Comparison of ENCODE assay signal across 12 cellular contexts in the genomic region with DNA sequence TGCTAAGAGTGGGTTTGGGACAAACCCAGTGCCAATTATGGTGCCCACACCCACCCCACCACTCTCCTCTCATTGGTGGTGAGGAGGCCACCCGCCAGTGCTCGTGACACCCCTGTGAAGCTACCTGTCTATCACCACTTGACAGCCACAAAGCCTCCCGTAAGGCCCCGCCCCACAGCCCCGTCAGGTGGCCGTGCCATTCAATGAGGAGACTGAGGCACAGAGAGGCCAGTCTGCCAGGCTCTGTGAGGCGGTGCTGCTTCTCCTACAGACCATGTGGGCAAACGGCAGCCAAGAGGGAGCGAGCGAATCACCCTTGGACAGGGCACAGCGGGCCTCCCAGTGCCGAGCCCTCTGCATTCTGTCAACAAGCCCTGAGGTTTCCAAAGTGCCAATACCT. TPM values are rescaled to one million over a fixed set of nuclear protein-coding genes. Genes with fewer than 3 reads are reported as not detected.
A peak's percentile ranks its signal among the peaks of the same experiment; 100 is the strongest.
DNase-seq lines count a peak whose midpoint lies in the region; ATAC-seq and TF ChIP-seq lines count a peak whose summit lies in the region.
"Had no signal": no experiment of that assay in that cellular context is flagged by ENCODE, and none has a peak within 500 bp of the region (broad histone marks: within the 10 kb centered on the region; RNA-seq: fewer than 3 reads in every experiment).

No MANE protein-coding gene starts in this region.

- H3K4me1 Mint-ChIP-seq in natural killer cell treated with Interleukin-12 subunit alpha and Interleukin-12 subunit beta and Interleukin-15 and Interleukin-18, amount 100 ng/mL, for 72 hours (ENCODE audit: low read depth in 2 of 2), result peaks cover 32 to 43% of the 10 kb centered on the region in 2 donors
- H3K4me1 Mint-ChIP-seq in natural killer cell (peaks cover 28 to 63% of the 10 kb centered on the region in 2 donors), chondrocyte (ENCODE audit: low read depth) (peaks cover 88% of the 10 kb centered on the region)

- H3K4me3 Mint-ChIP-seq in natural killer cell treated with Interleukin-12 subunit alpha and Interleukin-12 subunit beta and Interleukin-15 and Interleukin-18, amount 100 ng/mL, for 72 hours, result no peak overlapping the region
- H3K4me3 Mint-ChIP-seq in natural killer cell (no peak overlapping the region), chondrocyte (ENCODE audit: unreplicated experiment) (no peak overlapping the region)
- H3K4me3 Mint-ChIP-seq: activated naive CD4-positive, alpha-beta T cell treated with anti-CD3 and anti-CD28 coated beads, Interleukin-2, amount 50 U/mL, for 24 hours had no signal

- ATAC-seq in natural killer cell treated with Interleukin-12 subunit alpha and Interleukin-12 subunit beta and Interleukin-15 and Interleukin-18, amount 100 ng/mL, for 72 hours, result no peak
- ATAC-seq in natural killer cell, result no peak
- ATAC-seq: upper lobe of right lung had no signal

- H3K36me3 ChIP-seq in mucosa of stomach (ENCODE audit: control insufficient read depth, insufficient read depth, low read length) (no peaks in the 10 kb centered on the region), vagina (no peaks in the 10 kb centered on the region), SJCRH30 (no peaks in the 10 kb centered on the region)
- H3K36me3 ChIP-seq: upper lobe of right lung had no signal

- peak overlapping the region; percentile 34 for H3K9ac ChIP-seq in mucosa of stomach (ENCODE audit: low read length)

- TF ChIP-seq POLR2A in vagina (IDR thresholded peaks at IDR 0.05), result no peak

- H3K27ac Mint-ChIP-seq in natural killer cell treated with Interleukin-12 subunit alpha and Interleukin-12 subunit beta and Interleukin-15 and Interleukin-18, amount 100 ng/mL, for 72 hours, result peak overlapping the region in 1 of 2 donors; percentile 86
- H3K27ac Mint-ChIP-seq in natural killer cell (no peak overlapping the region), chondrocyte (ENCODE audit: unreplicated experiment) (peak overlapping the region; percentile 77)
- H3K27ac Mint-ChIP-seq: activated naive CD4-positive, alpha-beta T cell treated with anti-CD3 and anti-CD28 coated beads, Interleukin-2, amount 50 U/mL, for 24 hours had no signal

- H3K27me3 ChIP-seq in mucosa of stomach (ENCODE audit: control insufficient read depth, insufficient read depth, low read length) (peaks cover 15% of the 10 kb centered on the region), vagina (no peaks in the 10 kb centered on the region), SJCRH30 (no peaks in the 10 kb centered on the region)
- H3K27me3 ChIP-seq: upper lobe of right lung had no signal

- peak overlapping the region; percentile 15 for H3K27ac ChIP-seq in vagina
- no peak overlapping the region for H3K27ac ChIP-seq in SJCRH30
- H3K27ac ChIP-seq: upper lobe of right lung had no signal

- H3K4me1 ChIP-seq in mucosa of stomach (ENCODE audit: control insufficient read depth, insufficient read depth, low read length), result peaks cover 37% of the 10 kb centered on the region
- peaks cover 53% of the 10 kb centered on the region for H3K4me1 ChIP-seq in vagina
- H3K4me1 ChIP-seq in SJCRH30, result peaks cover 64% of the 10 kb centered on the region

- no peaks in the 10 kb centered on the region for H3K27me3 Mint-ChIP-seq in natural killer cell treated with Interleukin-12 subunit alpha and Interleukin-12 subunit beta and Interleukin-15 and Interleukin-18, amount 100 ng/mL, for 72 hours
- no peaks in the 10 kb centered on the region for H3K27me3 Mint-ChIP-seq in natural killer cell (ENCODE audit: low read depth in 2 of 2)
- no peaks in the 10 kb centered on the region for H3K27me3 Mint-ChIP-seq in chondrocyte (ENCODE audit: low read depth)
- H3K27me3 Mint-ChIP-seq: activated naive CD4-positive, alpha-beta T cell treated with anti-CD3 and anti-CD28 coated beads, Interleukin-2, amount 50 U/mL, for 24 hours had no signal

- no peaks in the 10 kb centered on the region for H3K9me3 ChIP-seq in mucosa of stomach (ENCODE audit: control insufficient read depth, low read length)
- no peaks in the 10 kb centered on the region for H3K9me3 ChIP-seq in vagina
- H3K9me3 ChIP-seq in SJCRH30 (replicated peaks), result no peaks in the 10 kb centered on the region
- H3K9me3 ChIP-seq: upper lobe of right lung had no signal

- H3K4me3 ChIP-seq in mucosa of stomach (ENCODE audit: low read length), result no peak overlapping the region
- peak overlapping the region; percentile 12 to 20 for H3K4me3 ChIP-seq in vagina
- H3K4me3 ChIP-seq in SJCRH30, result no peak overlapping the region
- H3K4me3 ChIP-seq: upper lobe of right lung had no signal

- TF ChIP-seq CTCF in natural killer cell (IDR thresholded peaks at IDR 0.05), result no peak
- no peak for TF ChIP-seq CTCF in chondrocyte (IDR thresholded peaks at IDR 0.05)
- no peak for TF ChIP-seq CTCF in vagina (IDR thresholded peaks at IDR 0.05)

- intact Hi-C loops in natural killer cell (cut with micrococcal nuclease), result no loop called here
- intact Hi-C loops in vagina (cut with DNase I), result no loop called here

- peak; percentile 39 for DNase-seq in natural killer cell treated with Interleukin-12 subunit alpha and Interleukin-12 subunit beta and Interleukin-15 and Interleukin-18, amount 100 ng/mL, for 72 hours (ENCODE audit: low spot score)
- DNase-seq in natural killer cell (no peak), chondrocyte (ENCODE audit: low spot score) (peak; percentile 90), vagina (ENCODE audit: extremely low spot score in 2 of 2) (no peak), SJCRH30 (no peak), amniotic stem cell (lab: John Stamatoyannopoulos, UW) (no peak)
- DNase-seq in stimulated activated CD4-positive, alpha-beta T cell treated with anti-CD3 and anti-CD28 coated beads, Interleukin-15, amount 100 ng/mL, for 24 hours, result no peak
- DNase-seq: activated CD8-positive, alpha-beta memory T cell treated with anti-CD3 and anti-CD28 coated beads for 24 hours; OCI-M1; upper lobe of right lung had no signal

- H3K9me3 Mint-ChIP-seq in natural killer cell treated with Interleukin-12 subunit alpha and Interleukin-12 subunit beta and Interleukin-15 and Interleukin-18, amount 100 ng/mL, for 72 hours, result peaks cover 6% of the 10 kb centered on the region
- no peaks in the 10 kb centered on the region for H3K9me3 Mint-ChIP-seq in natural killer cell
- no peaks in the 10 kb centered on the region for H3K9me3 Mint-ChIP-seq in chondrocyte (ENCODE audit: low read depth)
- H3K9me3 Mint-ChIP-seq: activated naive CD4-positive, alpha-beta T cell treated with anti-CD3 and anti-CD28 coated beads, Interleukin-2, amount 50 U/mL, for 24 hours had no signal

- no peaks in the 10 kb centered on the region for H3K36me3 Mint-ChIP-seq in natural killer cell treated with Interleukin-12 subunit alpha and Interleukin-12 subunit beta and Interleukin-15 and Interleukin-18, amount 100 ng/mL, for 72 hours
- H3K36me3 Mint-ChIP-seq in natural killer cell (no peaks in the 10 kb centered on the region), chondrocyte (ENCODE audit: low read depth) (no peaks in the 10 kb centered on the region)
- H3K36me3 Mint-ChIP-seq: activated naive CD4-positive, alpha-beta T cell treated with anti-CD3 and anti-CD28 coated beads, Interleukin-2, amount 50 U/mL, for 24 hours had no signal

RNA-seq across cellular contexts. Expression of gene IQSEC1, which starts 53.5 kb away (rescaled TPM):
- total RNA-seq in natural killer cell treated with Interleukin-12 subunit alpha and Interleukin-12 subunit beta and Interleukin-15 and Interleukin-18, amount 100 ng/mL, for 72 hours, result 10 to 100 TPM; 93.7 to 95.8 TPM
- total RNA-seq in natural killer cell (100 to 1,000 TPM; 124 to 189 (median 138) TPM), chondrocyte (37.2 to 43.3 TPM (median 38.2 TPM) in 3 replicates), vagina (34.9 TPM)
- 5.7 and 6.8 TPM in 2 replicates for total RNA-seq in SJCRH30 (2014; rRNA removed; shearing (Covaris generic))

Comparison
In these comparisons a context has a peak if more than half of its experiments do, and no peak if none do; other contexts are left out.
1. DNase-seq: peak in natural killer cell treated with Interleukin-12 subunit alpha and Interleukin-12 subunit beta and Interleukin-15 and Interleukin-18, amount 100 ng/mL, for 72 hours (single experiment) and chondrocyte (single experiment); none in natural killer cell (single experiment), vagina (0 of 2), stimulated activated CD4-positive, alpha-beta T cell treated with anti-CD3 and anti-CD28 coated beads, Interleukin-15, amount 100 ng/mL, for 24 hours (single experiment), SJCRH30 (0 of 2) and amniotic stem cell (single experiment).
2. H3K4me3 ChIP-seq: peak in vagina (2 of 2); none in mucosa of stomach (single experiment) and SJCRH30 (single experiment).